10 cellular contexts compared by ENCODE assay signal in the genomic region with DNA sequence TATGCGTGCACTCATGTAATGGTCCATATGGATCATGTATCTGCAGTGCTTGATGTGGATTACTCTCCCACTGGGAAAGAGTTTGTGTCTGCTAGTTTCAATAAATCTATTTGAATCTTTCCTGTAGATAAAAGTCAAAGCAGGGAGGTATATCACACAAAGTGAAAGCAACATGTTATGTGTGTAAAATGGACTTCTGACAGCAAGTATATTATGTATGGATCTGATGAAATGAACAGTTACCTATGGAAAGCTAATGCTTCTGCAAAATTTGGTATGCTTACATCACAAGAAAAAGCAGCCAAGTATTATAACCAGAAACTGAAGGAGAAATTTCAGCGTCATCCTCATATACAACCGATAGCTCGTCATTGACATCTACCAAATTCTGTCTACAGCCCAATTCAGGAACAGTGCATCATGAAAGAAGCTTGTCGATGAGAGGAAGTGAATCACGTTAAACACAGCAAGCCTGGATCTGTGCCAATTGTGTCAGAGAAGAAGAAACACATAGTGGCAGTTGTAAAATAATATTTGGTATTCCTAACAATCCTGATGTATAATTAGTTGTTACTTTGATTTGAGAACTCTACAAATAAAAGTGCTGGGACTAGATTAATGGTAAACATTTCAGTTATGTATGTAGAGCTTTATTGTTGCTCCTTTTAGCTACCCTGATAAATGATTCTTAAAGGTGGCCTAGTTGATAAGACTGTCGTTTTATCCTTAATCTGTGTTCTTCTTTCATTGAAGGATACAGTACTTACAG. TPM values are rescaled to one million over a fixed set of nuclear protein-coding genes. Genes with fewer than 3 reads are reported as not detected.
DNase-seq lines count a peak whose midpoint lies in the region; ATAC-seq and TF ChIP-seq lines count a peak whose summit lies in the region.
"Had no signal": no experiment of that assay in that cellular context is flagged by ENCODE, and none has a peak within 500 bp of the region (broad histone marks: within the 10 kb centered on the region; RNA-seq: fewer than 3 reads in every experiment).

No MANE protein-coding gene starts in this region.

- H3K36me3 Mint-ChIP-seq in CD8-positive, alpha-beta T cell: no peaks in the 10 kb centered on the region

- H3K4me3 ChIP-seq in CD8-positive, alpha-beta T cell (ENCODE audit: low read depth, low read length): no peak overlapping the region
- H3K4me3 ChIP-seq in mesenchymal stem cell (ENCODE audit: insufficient read depth in 1 of 2, low read depth in 1 of 2, low read length in 2 of 2): peak overlapping the region in 1 of 2 experiments; percentile 35
- H3K4me3 ChIP-seq: tibial nerve had no signal

- peaks cover 16% of the 10 kb centered on the region for H3K4me1 Mint-ChIP-seq in CD8-positive, alpha-beta T cell (ENCODE audit: low read depth)

- H3K9ac ChIP-seq in mesenchymal stem cell (ENCODE audit: low read length): peak overlapping the region; percentile 19

- no peak overlapping the region for H3K4me2 ChIP-seq in mesenchymal stem cell (ENCODE audit: low read length, poor library complexity, severe bottlenecking)

- no peaks in the 10 kb centered on the region for H3K36me3 ChIP-seq in CD8-positive, alpha-beta T cell (ENCODE audit: insufficient read depth, low read length)
- H3K36me3 ChIP-seq in mesenchymal stem cell (ENCODE audit: control insufficient read depth in 1 of 2, insufficient read depth in 2 of 2, low read depth in 1 of 2, low read length in 2 of 2): no peaks in the 10 kb centered on the region
- H3K36me3 ChIP-seq: tibial nerve had no signal

- peaks cover 2% of the 10 kb centered on the region for H3K27me3 Mint-ChIP-seq in CD8-positive, alpha-beta T cell (ENCODE audit: low read depth)

- 33% methylated on average over 6 of the region's 7 CpGs for WGBS in mesenchymal stem cell

- peak overlapping the region; percentile 8 for H3K27ac Mint-ChIP-seq in CD8-positive, alpha-beta T cell

- no peak overlapping the region for H4K91ac ChIP-seq in mesenchymal stem cell (ENCODE audit: low read length)

- H2BK15ac ChIP-seq in mesenchymal stem cell (ENCODE audit: low read depth, poor library complexity, severe bottlenecking): no peak overlapping the region

- in situ Hi-C loops in GM13976 (cut with MboI; ENCODE audit: low sequenced_read_pairs, unreplicated experiment): no loop called here

- no peak overlapping the region for H2AFZ ChIP-seq in mesenchymal stem cell (ENCODE audit: low read depth, low read length)

- peak overlapping the region; percentile 54 for H3K4me3 Mint-ChIP-seq in CD8-positive, alpha-beta T cell

- H2AK5ac ChIP-seq in mesenchymal stem cell (ENCODE audit: low read length, severe bottlenecking): no peak overlapping the region

- POLR2A ChIA-PET in CD8-positive, alpha-beta T cell (lab: Charles Lee): interaction anchor here (0.5 to 1.7 kb wide), 3 partner anchors 14 to 46 kb away, joined by 5 to 13 read pairs (median 6); partner anchors contain the start of gene SYPL1

- intact Hi-C loops in CD8-positive, alpha-beta T cell (cut with DNase I, micrococcal nuclease): loop anchor here in 1 of 2 experiments (2.0 kb wide), 1 partner anchor 14 kb away; the partner anchor contains the start of gene SYPL1

- H3K4me1 ChIP-seq in CD8-positive, alpha-beta T cell (ENCODE audit: insufficient read depth, low read length): peaks cover 10% of the 10 kb centered on the region
- peaks cover 3% of the 10 kb centered on the region for H3K4me1 ChIP-seq in mesenchymal stem cell (ENCODE audit: control insufficient read depth, insufficient read depth, low read depth, low read length)
- H3K4me1 ChIP-seq: tibial nerve had no signal

- ATAC-seq in CD8-positive, alpha-beta T cell: peak; percentile 89
- ATAC-seq in HG02642 (IDR thresholded peaks at IDR 0.05; ENCODE audit: poor library complexity, unreplicated experiment): no peak

- no peak overlapping the region for H3K4ac ChIP-seq in mesenchymal stem cell (ENCODE audit: low read depth in 1 of 2, low read length in 2 of 2)

- no peak overlapping the region for H3K23ac ChIP-seq in mesenchymal stem cell (ENCODE audit: low read length in 2 of 2)

- H3K9me3 ChIP-seq in CD8-positive, alpha-beta T cell (ENCODE audit: low read length): no peaks in the 10 kb centered on the region
- H3K9me3 ChIP-seq in mesenchymal stem cell (ENCODE audit: control insufficient read depth, low read length): no peaks in the 10 kb centered on the region
- H3K9me3 ChIP-seq: tibial nerve had no signal

- H2BK12ac ChIP-seq in mesenchymal stem cell (ENCODE audit: low read length in 2 of 2): no peak overlapping the region

- no peak overlapping the region for H4K8ac ChIP-seq in mesenchymal stem cell (ENCODE audit: low read length)

- peak overlapping the region in 1 of 2 experiments; percentile 8 for H3K18ac ChIP-seq in mesenchymal stem cell (ENCODE audit: low read depth in 1 of 2, low read length in 2 of 2)

- no peaks in the 10 kb centered on the region for H3K27me3 ChIP-seq in CD8-positive, alpha-beta T cell (ENCODE audit: insufficient read depth, low read length)
- H3K27me3 ChIP-seq in mesenchymal stem cell (ENCODE audit: control insufficient read depth in 1 of 2, insufficient read depth in 1 of 2, low read length in 2 of 2): no peaks in the 10 kb centered on the region
- H3K27me3 ChIP-seq: tibial nerve had no signal

- no peak overlapping the region for H2BK5ac ChIP-seq in mesenchymal stem cell (ENCODE audit: low read depth, low read length, poor library complexity, severe bottlenecking)

- H3K9me3 Mint-ChIP-seq in CD8-positive, alpha-beta T cell: no peaks in the 10 kb centered on the region

- no peak overlapping the region for H3K27ac ChIP-seq in CD8-positive, alpha-beta T cell (ENCODE audit: low read depth, low read length)
- H3K27ac ChIP-seq in mesenchymal stem cell (ENCODE audit: low read length, poor library complexity, severe bottlenecking): no peak overlapping the region
- H3K27ac ChIP-seq: tibial nerve, VCaP had no signal

- CTCF ChIA-PET in CD8-positive, alpha-beta T cell (lab: Charles Lee): interaction anchor here (1.0 to 3.7 kb wide), 5 partner anchors 9 to 69 kb away, joined by 3 to 20 read pairs (median 5); no protein-coding TSS in a partner anchor

- DNase-seq in CD8-positive, alpha-beta T cell: peak in 6 of 7 experiments; percentile 6 to 62 (median 54)
- DNase-seq in NAMALWA (ENCODE audit: low spot score) (peak; percentile 64), activated T-cell treated with anti-CD3 and anti-CD28 coated beads for 4 hours (peak; percentile 44), mesenchymal stem cell (peak; percentile 76), NCI-H446 treated with DMSO at 0.1 percent for 48 hours (lab: John Stamatoyannopoulos, UW) (no peak), hippocampal formation (lab: John Stamatoyannopoulos, UW) (no peak), GM13976 (ENCODE audit: low spot score) (no peak)

- no peaks in the 10 kb centered on the region for H3K79me1 ChIP-seq in mesenchymal stem cell (replicated peaks; ENCODE audit: low read length, poor library complexity, severe bottlenecking)

- no peak for TF ChIP-seq CTCF in CD8-positive, alpha-beta T cell (IDR thresholded peaks at IDR 0.05)
- TF ChIP-seq CTCF in GM13976 (IDR thresholded peaks at IDR 0.05; ENCODE audit: borderline replicate concordance, control extremely low read depth, extremely low read depth, insufficient read depth, missing control alignments): no peak

- no peak overlapping the region for H2BK120ac ChIP-seq in mesenchymal stem cell (ENCODE audit: low read depth, low read length)

- no peak overlapping the region for H3K14ac ChIP-seq in mesenchymal stem cell (ENCODE audit: low read length in 2 of 2)

RNA-seq across cellular contexts. Expression of gene SYPL1, which starts 14.2 kb away (rescaled TPM):
- total RNA-seq in CD8-positive, alpha-beta T cell: 10 to 100 TPM; 50.0 to 51.2 TPM
- 61.5 TPM for polyA plus RNA-seq in mesenchymal stem cell (2013, experiment 1 of 2)
- 68.5 TPM for polyA plus RNA-seq in mesenchymal stem cell (2013, experiment 2 of 2)

Comparison
In these comparisons a context has a peak if more than half of its experiments do, and no peak if none do; other contexts are left out.
1. DNase-seq: peak in CD8-positive, alpha-beta T cell (6 of 7), NAMALWA (single experiment), activated T-cell treated with anti-CD3 and anti-CD28 coated beads for 4 hours (single experiment) and mesenchymal stem cell (single experiment); none in NCI-H446 treated with DMSO at 0.1 percent for 48 hours (single experiment), hippocampal formation (0 of 2) and GM13976 (single experiment).